ENCODE assay signal across 12 cellular contexts in genomic region chr16:56691885-56692284, GRCh38. TPM values are rescaled to one million over a fixed set of nuclear protein-coding genes. Genes with fewer than 3 reads are reported as not detected.
A peak's percentile ranks its signal among the peaks of the same experiment; 100 is the strongest.
DNase-seq lines count a peak whose midpoint lies in the region; ATAC-seq and TF ChIP-seq lines count a peak whose summit lies in the region.
"Had no signal": no experiment of that assay in that cellular context is flagged by ENCODE, and none has a peak within 500 bp of the region (broad histone marks: within the 10 kb centered on the region; RNA-seq: fewer than 3 reads in every experiment).

No MANE protein-coding gene starts in this region.

- H3K27ac ChIP-seq in SJCRH30 (no peak overlapping the region), right cardiac atrium (ENCODE audit: low read length) (no peak overlapping the region), transverse colon (no peak overlapping the region)
- H3K27ac ChIP-seq: dorsolateral prefrontal cortex, KMS-11, right lobe of liver had no signal

- in situ Hi-C loops in transverse colon (cut with MboI; ENCODE audit: low pct_ligation_motif_present in 1 of 4, low pct_unique_long_range_greater_than_20kb in 1 of 4, low sequenced_read_pairs in 3 of 4): no loop called here

- DNase-seq in DMS53 (lab: John Stamatoyannopoulos, UW) (peak; percentile 53), DMS53 treated with DMSO at 0.1 percent for 48 hours (lab: John Stamatoyannopoulos, UW; ENCODE audit: unreplicated experiment) (no peak), SJCRH30 (peak; percentile 30 to 53), right cardiac atrium (no peak), transverse colon (peak; percentile 46), NCI-H128 (lab: John Stamatoyannopoulos, UW; ENCODE audit: unreplicated experiment) (no peak), SKM-1 (lab: John Stamatoyannopoulos, UW; ENCODE audit: unreplicated experiment) (no peak)
- no peak for DNase-seq in activated T-cell treated with anti-CD3 and anti-CD28 coated beads, Interleukin-2, amount 50 U/mL, for 4 hours
- DNase-seq: dorsolateral prefrontal cortex, NCI-H82, right lobe of liver had no signal

- H3K9me3 ChIP-seq in SJCRH30 (replicated peaks) (no peaks in the 10 kb centered on the region), right cardiac atrium (ENCODE audit: control insufficient read depth, low read length) (no peaks in the 10 kb centered on the region), transverse colon (no peaks in the 10 kb centered on the region)
- H3K9me3 ChIP-seq: right lobe of liver had no signal

- no peak for TF ChIP-seq POLR2A in transverse colon (IDR thresholded peaks at IDR 0.05)

- H3K36me3 ChIP-seq in SJCRH30 (no peaks in the 10 kb centered on the region), transverse colon (no peaks in the 10 kb centered on the region)
- H3K36me3 ChIP-seq: right lobe of liver had no signal

- H3K27me3 ChIP-seq in SJCRH30 (no peaks in the 10 kb centered on the region), right cardiac atrium (ENCODE audit: control insufficient read depth, insufficient read depth) (no peaks in the 10 kb centered on the region), transverse colon (no peaks in the 10 kb centered on the region)
- H3K27me3 ChIP-seq: dorsolateral prefrontal cortex, right lobe of liver had no signal

- no peaks in the 10 kb centered on the region for H3K27me3 Mint-ChIP-seq in activated T-cell treated with anti-CD3 and anti-CD28 coated beads, Interleukin-2, amount 50 U/mL, for 4 hours (ENCODE audit: low read depth)

- WGBS in right cardiac atrium: 48% methylated on average over 4 of the region's 4 CpGs
- 58% methylated on average over 4 of the region's 4 CpGs; no CpG with 5 or more reads in 1 of the 2 donors for WGBS in transverse colon (ENCODE audit: low coverage in 1 of 2), 2 donors

- intact Hi-C loops in right cardiac atrium (cut with DNase I): loop anchor here in 2 of 4 donors (10.0 kb wide), 2 partner anchors 87 to 177 kb away; partner anchors contain the start of gene MT2A (in 1 of the 2)
- intact Hi-C loops in transverse colon (cut with DNase I; ENCODE audit: low total_unique reads): no loop called here

- no peak overlapping the region for H3K4me3 ChIP-seq in SJCRH30
- no peak overlapping the region for H3K4me3 ChIP-seq in right cardiac atrium (ENCODE audit: low read length)
- no peak overlapping the region for H3K4me3 ChIP-seq in transverse colon
- H3K4me3 ChIP-seq: dorsolateral prefrontal cortex, right lobe of liver had no signal

- H3K9me3 Mint-ChIP-seq in activated T-cell treated with anti-CD3 and anti-CD28 coated beads, Interleukin-2, amount 50 U/mL, for 4 hours: no peaks in the 10 kb centered on the region

- H3K4me1 Mint-ChIP-seq in activated T-cell treated with anti-CD3 and anti-CD28 coated beads, Interleukin-2, amount 50 U/mL, for 4 hours (ENCODE audit: low read depth): no peaks in the 10 kb centered on the region

- peak; percentile 53 to 69 for ATAC-seq in right cardiac atrium
- ATAC-seq in activated T-cell treated with anti-CD3 and anti-CD28 coated beads, Interleukin-2, amount 50 U/mL, for 4 hours: no peak

- no peak for TF ChIP-seq EP300 in transverse colon (IDR thresholded peaks at IDR 0.05; ENCODE audit: low read depth)

- TF ChIP-seq CTCF in transverse colon (IDR thresholded peaks at IDR 0.05): no peak

- H3K4me3 Mint-ChIP-seq in activated T-cell treated with anti-CD3 and anti-CD28 coated beads, Interleukin-2, amount 50 U/mL, for 4 hours: no peak overlapping the region

- no peaks in the 10 kb centered on the region for H3K36me3 Mint-ChIP-seq in activated T-cell treated with anti-CD3 and anti-CD28 coated beads, Interleukin-2, amount 50 U/mL, for 4 hours (ENCODE audit: insufficient read depth)

- H3K4me1 ChIP-seq in SJCRH30: peaks cover 16% of the 10 kb centered on the region
- H3K4me1 ChIP-seq in right cardiac atrium (ENCODE audit: control insufficient read depth, insufficient read depth, low read length): no peaks in the 10 kb centered on the region
- H3K4me1 ChIP-seq in transverse colon: no peaks in the 10 kb centered on the region
- H3K4me1 ChIP-seq: right lobe of liver had no signal

RNA-seq across cellular contexts. Expression of gene MT1X, which starts 9.6 kb away (rescaled TPM):
- 95.4 and 97.1 TPM in 2 replicates for total RNA-seq in SJCRH30 (2014; rRNA removed; shearing (Covaris generic))
- total RNA-seq in right cardiac atrium: 100 to 1,000 TPM in 3 of 4 donors, 10 to 100 TPM in 1; 75.7 to 367 (median 180) TPM
- polyA plus RNA-seq in right cardiac atrium: 287 TPM
- total RNA-seq in transverse colon: 100 to 1,000 TPM in 3 of 4 donors, 10 to 100 TPM in 1; 40.4 to 784 (median 274) TPM
- 100 to 1,000 TPM; 118 to 192 (median 135) TPM for total RNA-seq in activated T-cell treated with anti-CD3 and anti-CD28 coated beads, Interleukin-2, amount 50 U/mL, for 4 hours

RNA-seq across cellular contexts. Expression of gene MT1H, which starts 22.3 kb away (rescaled TPM):
- total RNA-seq in SJCRH30 (2014; rRNA removed; shearing (Covaris generic)): not detected in 2 replicates
- total RNA-seq in right cardiac atrium (not detected), transverse colon (100 to 1,000 TPM in 1 of 4 donors, 1 to 10 TPM in 2, not detected in 1; 3.0 to 526 (median 5.6) TPM)
- not detected for polyA plus RNA-seq in right cardiac atrium
- total RNA-seq in activated T-cell treated with anti-CD3 and anti-CD28 coated beads, Interleukin-2, amount 50 U/mL, for 4 hours: 1 to 10 TPM in 2 of 3 donors, under 1 TPM in 1; 0.71 to 7.0 (median 2.7) TPM

RNA-seq across cellular contexts. Expression of gene MT1G, which starts 24.0 kb away (rescaled TPM):
- not detected in 2 replicates for total RNA-seq in SJCRH30 (2014; rRNA removed; shearing (Covaris generic))
- total RNA-seq in right cardiac atrium: 1 to 10 TPM in 1 of 4 donors, under 1 TPM in 1, not detected in 2; 0.71 to 1.1 TPM
- 8.0 TPM for polyA plus RNA-seq in right cardiac atrium
- 1,000 to 10,000 TPM in 1 of 4 donors, 100 to 1,000 TPM in 1, 10 to 100 TPM in 2; 21.0 to 1,835 (median 81.0) TPM for total RNA-seq in transverse colon
- 10 to 100 TPM; 28.8 to 40.5 (median 35.9) TPM for total RNA-seq in activated T-cell treated with anti-CD3 and anti-CD28 coated beads, Interleukin-2, amount 50 U/mL, for 4 hours

RNA-seq across cellular contexts. Expression of gene MT1F, which starts 34.1 kb away (rescaled TPM):
- total RNA-seq in SJCRH30 (2014; rRNA removed; shearing (Covaris generic)): not detected in 2 replicates
- total RNA-seq in right cardiac atrium: 1 to 10 TPM; 1.3 to 3.9 (median 2.7) TPM
- polyA plus RNA-seq in right cardiac atrium: 3.7 TPM
- total RNA-seq in transverse colon: 10 to 100 TPM in 3 of 4 donors, 1 to 10 TPM in 1; 6.8 to 54.5 (median 18.9) TPM
- 10 to 100 TPM; 10.9 to 14.4 (median 12.4) TPM for total RNA-seq in activated T-cell treated with anti-CD3 and anti-CD28 coated beads, Interleukin-2, amount 50 U/mL, for 4 hours

RNA-seq across cellular contexts. Expression of gene NUP93, which starts 38.0 kb away (rescaled TPM):
- 194 and 201 TPM in 2 replicates for total RNA-seq in SJCRH30 (2014; rRNA removed; shearing (Covaris generic))
- total RNA-seq in right cardiac atrium (10 to 100 TPM; 26.7 to 36.0 (median 30.4) TPM), transverse colon (10 to 100 TPM in 3 of 4 donors, 1 to 10 TPM in 1; 8.6 to 42.4 (median 20.6) TPM)
- polyA plus RNA-seq in right cardiac atrium: 18.9 TPM
- 100 to 1,000 TPM; 178 to 195 (median 181) TPM for total RNA-seq in activated T-cell treated with anti-CD3 and anti-CD28 coated beads, Interleukin-2, amount 50 U/mL, for 4 hours

Comparison
In these comparisons a context has a peak if more than half of its experiments do, and no peak if none do; other contexts are left out.
1. DNase-seq: peak in DMS53 (single experiment), SJCRH30 (2 of 2) and transverse colon (single experiment); none in DMS53 treated with DMSO at 0.1 percent for 48 hours (single experiment), right cardiac atrium (0 of 3), NCI-H128 (single experiment), activated T-cell treated with anti-CD3 and anti-CD28 coated beads, Interleukin-2, amount 50 U/mL, for 4 hours (single experiment) and SKM-1 (single experiment).
2. ATAC-seq: peak in right cardiac atrium (2 of 2); none in activated T-cell treated with anti-CD3 and anti-CD28 coated beads, Interleukin-2, amount 50 U/mL, for 4 hours (0 of 2).
3. RNA of gene MT1G, which starts 24.0 kb away (total RNA-seq): 21.0 to 1,835 TPM in transverse colon and 28.8 to 40.5 TPM in activated T-cell treated with anti-CD3 and anti-CD28 coated beads, Interleukin-2, amount 50 U/mL, for 4 hours; 0.71 to 1.1 TPM in right cardiac atrium and not detected in SJCRH30; every median in the first group is over 10 times any median in the second.